In genomic region chr18:9681217-9681616, GRCh38 we compare ENCODE assay signal across 1 cellular context.
TF ChIP-seq lines count a peak whose summit lies in the region.

No MANE protein-coding gene starts in this region.

TF ChIP-seq in K562, 482 proteins besides CTCF, POLR2A, EP300 and RAD21 (continued from another document):
- TF ChIP-seq CLOCK (CRISPR knock-in tag; IDR thresholded peaks at IDR 0.05; ENCODE audit: borderline replicate concordance) (no peak), MEIS2 (IDR thresholded peaks at IDR 0.05; ENCODE audit: partially characterized antibody) (peak; percentile 49), ZHX1 (conservative IDR thresholded peaks at IDR 0.05; ENCODE audit: low read length) (no peak), BMI1 (IDR thresholded peaks at IDR 0.05; ENCODE audit: low read length) (no peak), ZNF277 (CRISPR knock-in tag; IDR thresholded peaks at IDR 0.05; ENCODE audit: borderline replicate concordance) (no peak), RUNX1 (IDR thresholded peaks at IDR 0.05; ENCODE audit: low read depth) (no peak), IRF2 (CRISPR knock-in tag; IDR thresholded peaks at IDR 0.05) (no peak), SRSF7 (optimal IDR thresholded peaks at IDR 0.05; ENCODE audit: low read depth, low read length) (no peak), IRF9 (tag; IDR thresholded peaks at IDR 0.05) (no peak), MCM7 (IDR thresholded peaks at IDR 0.05) (no peak), SAFB2 (IDR thresholded peaks at IDR 0.05; ENCODE audit: borderline replicate concordance, low read depth, low read length, severe bottlenecking) (no peak), ZNF644 (tag; IDR thresholded peaks at IDR 0.05; ENCODE audit: low read depth) (no peak), ZKSCAN8 (CRISPR knock-in tag; IDR thresholded peaks at IDR 0.05) (no peak), ETS2 (tag; IDR thresholded peaks at IDR 0.05; ENCODE audit: borderline replicate concordance, poor library complexity, severe bottlenecking) (no peak), NR2C2 (CRISPR knock-in tag; IDR thresholded peaks at IDR 0.05) (no peak), NR2C2 (tag; IDR thresholded peaks at IDR 0.05) (no peak), NFYB (IDR thresholded peaks at IDR 0.05; ENCODE audit: extremely low read depth, insufficient read length) (no peak), ZC3H4 (CRISPR knock-in tag; IDR thresholded peaks at IDR 0.05; ENCODE audit: borderline replicate concordance) (no peak), E4F1 (CRISPR knock-in tag; IDR thresholded peaks at IDR 0.05; ENCODE audit: borderline replicate concordance) (no peak), SMAD3 (CRISPR knock-in tag; conservative IDR thresholded peaks at IDR 0.05) (0 out of 2 replicates have a peak, but pooled peaks have one; percentile 24), ZNF766 (CRISPR knock-in tag; conservative IDR thresholded peaks at IDR 0.05) (peak; percentile 66; the same call in 1 of the 2 replicates), HBP1 (CRISPR knock-in tag; IDR thresholded peaks at IDR 0.05) (no peak), ZNF584 (CRISPR knock-in tag; IDR thresholded peaks at IDR 0.05; ENCODE audit: low read depth) (no peak), SRSF1 (IDR thresholded peaks at IDR 0.05; ENCODE audit: low read depth, low read length) (no peak), NR3C1 (CRISPR knock-in tag; IDR thresholded peaks at IDR 0.05) (no peak), NRF1 (conservative IDR thresholded peaks at IDR 0.05 in 1 of 2, IDR thresholded peaks at IDR 0.05 in 1 of 2) (0 out of 4 replicates have a peak, but pooled peaks of 1 of the 2 experiments have one; percentile 17), FOS (IDR thresholded peaks at IDR 0.05; ENCODE audit: extremely low read depth, insufficient read length) (no peak), ZFP36 (IDR thresholded peaks at IDR 0.05; ENCODE audit: low read depth, low read length, partially characterized antibody) (no peak), ZNF707 (CRISPR knock-in tag; conservative IDR thresholded peaks at IDR 0.05) (no peak), ZNF449 (CRISPR knock-in tag; IDR thresholded peaks at IDR 0.05) (no peak), DACH1 (IDR thresholded peaks at IDR 0.05; ENCODE audit: partially characterized antibody) (no peak), NCOA4 (IDR thresholded peaks at IDR 0.05; ENCODE audit: partially characterized antibody) (no peak), FOXK1 (CRISPR knock-in tag; IDR thresholded peaks at IDR 0.05; ENCODE audit: borderline replicate concordance) (no peak), ZNF212 (CRISPR knock-in tag; IDR thresholded peaks at IDR 0.05) (no peak), POLR3G (IDR thresholded peaks at IDR 0.05; ENCODE audit: extremely low read depth, insufficient read length, insufficient replicate concordance) (no peak), DEAF1 (CRISPR knock-in tag; IDR thresholded peaks at IDR 0.05) (no peak), ZFP30 (CRISPR knock-in tag; IDR thresholded peaks at IDR 0.05; ENCODE audit: borderline replicate concordance) (no peak), SIN3B (IDR thresholded peaks at IDR 0.05; ENCODE audit: low read depth) (no peak), USF1 (CRISPR knock-in tag; IDR thresholded peaks at IDR 0.05) (peak; percentile 40; the same call in 1 of the 2 replicates), MLX (CRISPR knock-in tag; conservative IDR thresholded peaks at IDR 0.05) (no peak)
